ENCODE assay signal across 1 cellular context in the genomic region with DNA sequence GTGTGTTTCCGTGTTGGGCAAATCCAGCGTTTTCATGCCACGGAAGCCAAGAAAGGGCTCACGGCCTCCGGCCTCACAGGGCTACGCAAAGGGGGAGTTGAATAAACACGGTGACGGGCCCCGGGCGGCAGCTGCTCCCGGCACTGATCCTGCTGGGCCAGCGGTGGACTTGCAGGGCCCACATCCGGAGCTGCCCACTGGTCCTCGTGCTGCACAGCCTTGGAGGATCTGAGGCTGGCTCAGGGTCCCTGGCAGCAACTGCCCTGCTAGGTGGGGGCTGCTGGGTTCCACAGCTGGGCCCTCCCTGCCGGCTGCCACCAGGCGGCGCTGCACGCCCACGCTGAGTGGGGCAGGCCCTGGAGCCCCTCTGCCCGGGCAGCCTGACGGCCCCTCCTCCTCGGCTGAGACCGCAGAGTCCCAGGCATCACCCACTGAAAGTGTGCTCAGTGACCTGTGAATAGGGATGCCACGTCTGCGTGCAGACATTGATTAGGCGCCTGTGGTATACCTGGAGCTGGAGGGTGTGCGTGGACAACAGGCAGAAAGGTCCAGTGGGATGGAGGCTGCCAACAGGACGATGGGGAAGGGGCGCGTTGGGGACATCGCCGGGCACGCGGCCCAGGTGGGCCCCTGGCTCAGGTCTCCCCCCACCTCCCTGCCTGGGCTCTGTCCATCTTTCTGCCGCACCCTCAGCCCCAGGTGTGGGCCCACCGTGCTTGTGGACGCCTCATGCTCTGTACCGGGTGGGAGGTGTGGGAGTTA.
TF ChIP-seq lines count a peak whose summit lies in the region.

No MANE protein-coding gene starts in this region.

TF ChIP-seq in HepG2, 621 proteins besides CTCF, POLR2A, EP300 and RAD21 (continues in another document):
- TF ChIP-seq, protein P1, sequence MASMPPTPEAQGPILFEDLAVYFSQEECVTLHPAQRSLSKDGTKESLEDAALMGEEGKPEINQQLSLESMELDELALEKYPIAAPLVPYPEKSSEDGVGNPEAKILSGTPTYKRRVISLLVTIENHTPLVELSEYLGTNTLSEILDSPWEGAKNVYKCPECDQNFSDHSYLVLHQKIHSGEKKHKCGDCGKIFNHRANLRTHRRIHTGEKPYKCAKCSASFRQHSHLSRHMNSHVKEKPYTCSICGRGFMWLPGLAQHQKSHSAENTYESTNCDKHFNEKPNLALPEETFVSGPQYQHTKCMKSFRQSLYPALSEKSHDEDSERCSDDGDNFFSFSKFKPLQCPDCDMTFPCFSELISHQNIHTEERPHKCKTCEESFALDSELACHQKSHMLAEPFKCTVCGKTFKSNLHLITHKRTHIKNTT (CRISPR knock-in tag; IDR thresholded peaks at IDR 0.05) = no peak
- TF ChIP-seq JUND (CRISPR knock-in tag; IDR thresholded peaks at IDR 0.05) (no peak), SAP130 (CRISPR knock-in tag; IDR thresholded peaks at IDR 0.05; ENCODE audit: low read depth) (peak; percentile 26; the same call in 1 of the 2 replicates), KDM1A (CRISPR knock-in tag; IDR thresholded peaks at IDR 0.05) (no peak), KLF15 (CRISPR knock-in tag; IDR thresholded peaks at IDR 0.05; ENCODE audit: borderline replicate concordance) (no peak), ZNF501 (CRISPR knock-in tag; IDR thresholded peaks at IDR 0.05) (peak; percentile 84), SNAI1 (CRISPR knock-in tag; IDR thresholded peaks at IDR 0.05; ENCODE audit: borderline replicate concordance) (no peak), KDM3A (CRISPR knock-in tag; IDR thresholded peaks at IDR 0.05; ENCODE audit: low read depth) (peak; percentile 25; the same call in 1 of the 2 replicates), SIN3A (IDR thresholded peaks at IDR 0.05; ENCODE audit: borderline replicate concordance, low read depth, low read length) (no peak), PRMT3 (CRISPR knock-in tag; IDR thresholded peaks at IDR 0.05; ENCODE audit: borderline replicate concordance, low read depth) (peak; percentile 60; the same call in 1 of the 2 replicates), NCOA2 (CRISPR knock-in tag; IDR thresholded peaks at IDR 0.05) (peak; percentile 21; the same call in 1 of the 2 replicates), ZNF24 (IDR thresholded peaks at IDR 0.05) (no peak), TBL1XR1 (IDR thresholded peaks at IDR 0.05; ENCODE audit: borderline replicate concordance, low read length, partially characterized antibody) (no peak), HOXA5 (CRISPR knock-in tag; IDR thresholded peaks at IDR 0.05) (0 out of 2 replicates have a peak, but pooled peaks have one; percentile 32), SMAD1 (CRISPR knock-in tag; IDR thresholded peaks at IDR 0.05; ENCODE audit: borderline replicate concordance, low read depth) (no peak), HNRNPUL1 (IDR thresholded peaks at IDR 0.05; ENCODE audit: low read depth, low read length) (no peak), IKZF1 (IDR thresholded peaks at IDR 0.05) (no peak), ZNF446 (CRISPR knock-in tag; IDR thresholded peaks at IDR 0.05) (no peak), ZNF577 (CRISPR knock-in tag; IDR thresholded peaks at IDR 0.05; ENCODE audit: borderline replicate concordance, low read depth) (no peak), HNF4G (IDR thresholded peaks at IDR 0.05; ENCODE audit: borderline replicate concordance, low read depth, low read length) (no peak), HNF4G (CRISPR knock-in tag; IDR thresholded peaks at IDR 0.05; ENCODE audit: borderline replicate concordance, low read depth) (no peak), TARDBP (CRISPR knock-in tag; IDR thresholded peaks at IDR 0.05) (peak; percentile 68; the same call in 1 of the 2 replicates), ZNF235 (CRISPR knock-in tag; IDR thresholded peaks at IDR 0.05; ENCODE audit: borderline replicate concordance) (no peak), ZNF256 (CRISPR knock-in tag; conservative IDR thresholded peaks at IDR 0.05) (no peak), NFIC (IDR thresholded peaks at IDR 0.05; ENCODE audit: low read length) (no peak), BRCA1 (CRISPR knock-in tag; IDR thresholded peaks at IDR 0.05) (peak; percentile 69; the same call in 1 of the 2 replicates)
- TF ChIP-seq, protein P2, sequence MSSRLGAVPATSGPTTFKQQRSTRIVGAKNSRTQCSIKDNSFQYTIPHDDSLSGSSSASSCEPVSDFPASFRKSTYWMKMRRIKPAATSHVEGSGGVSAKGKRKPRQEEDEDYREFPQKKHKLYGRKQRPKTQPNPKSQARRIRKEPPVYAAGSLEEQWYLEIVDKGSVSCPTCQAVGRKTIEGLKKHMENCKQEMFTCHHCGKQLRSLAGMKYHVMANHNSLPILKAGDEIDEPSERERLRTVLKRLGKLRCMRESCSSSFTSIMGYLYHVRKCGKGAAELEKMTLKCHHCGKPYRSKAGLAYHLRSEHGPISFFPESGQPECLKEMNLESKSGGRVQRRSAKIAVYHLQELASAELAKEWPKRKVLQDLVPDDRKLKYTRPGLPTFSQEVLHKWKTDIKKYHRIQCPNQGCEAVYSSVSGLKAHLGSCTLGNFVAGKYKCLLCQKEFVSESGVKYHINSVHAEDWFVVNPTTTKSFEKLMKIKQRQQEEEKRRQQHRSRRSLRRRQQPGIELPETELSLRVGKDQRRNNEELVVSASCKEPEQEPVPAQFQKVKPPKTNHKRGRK (CRISPR knock-in tag; IDR thresholded peaks at IDR 0.05) = no peak
- TF ChIP-seq, protein P3, sequence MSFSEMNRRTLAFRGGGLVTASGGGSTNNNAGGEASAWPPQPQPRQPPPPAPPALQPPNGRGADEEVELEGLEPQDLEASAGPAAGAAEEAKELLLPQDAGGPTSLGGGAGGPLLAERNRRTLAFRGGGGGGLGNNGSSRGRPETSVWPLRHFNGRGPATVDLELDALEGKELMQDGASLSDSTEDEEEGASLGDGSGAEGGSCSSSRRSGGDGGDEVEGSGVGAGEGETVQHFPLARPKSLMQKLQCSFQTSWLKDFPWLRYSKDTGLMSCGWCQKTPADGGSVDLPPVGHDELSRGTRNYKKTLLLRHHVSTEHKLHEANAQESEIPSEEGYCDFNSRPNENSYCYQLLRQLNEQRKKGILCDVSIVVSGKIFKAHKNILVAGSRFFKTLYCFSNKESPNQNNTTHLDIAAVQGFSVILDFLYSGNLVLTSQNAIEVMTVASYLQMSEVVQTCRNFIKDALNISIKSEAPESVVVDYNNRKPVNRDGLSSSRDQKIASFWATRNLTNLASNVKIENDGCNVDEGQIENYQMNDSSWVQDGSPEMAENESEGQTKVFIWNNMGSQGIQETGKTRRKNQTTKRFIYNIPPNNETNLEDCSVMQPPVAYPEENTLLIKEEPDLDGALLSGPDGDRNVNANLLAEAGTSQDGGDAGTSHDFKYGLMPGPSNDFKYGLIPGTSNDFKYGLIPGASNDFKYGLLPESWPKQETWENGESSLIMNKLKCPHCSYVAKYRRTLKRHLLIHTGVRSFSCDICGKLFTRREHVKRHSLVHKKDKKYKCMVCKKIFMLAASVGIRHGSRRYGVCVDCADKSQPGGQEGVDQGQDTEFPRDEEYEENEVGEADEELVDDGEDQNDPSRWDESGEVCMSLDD (CRISPR knock-in tag; IDR thresholded peaks at IDR 0.05; ENCODE audit: borderline replicate concordance) = no peak
- TF ChIP-seq, protein P4, sequence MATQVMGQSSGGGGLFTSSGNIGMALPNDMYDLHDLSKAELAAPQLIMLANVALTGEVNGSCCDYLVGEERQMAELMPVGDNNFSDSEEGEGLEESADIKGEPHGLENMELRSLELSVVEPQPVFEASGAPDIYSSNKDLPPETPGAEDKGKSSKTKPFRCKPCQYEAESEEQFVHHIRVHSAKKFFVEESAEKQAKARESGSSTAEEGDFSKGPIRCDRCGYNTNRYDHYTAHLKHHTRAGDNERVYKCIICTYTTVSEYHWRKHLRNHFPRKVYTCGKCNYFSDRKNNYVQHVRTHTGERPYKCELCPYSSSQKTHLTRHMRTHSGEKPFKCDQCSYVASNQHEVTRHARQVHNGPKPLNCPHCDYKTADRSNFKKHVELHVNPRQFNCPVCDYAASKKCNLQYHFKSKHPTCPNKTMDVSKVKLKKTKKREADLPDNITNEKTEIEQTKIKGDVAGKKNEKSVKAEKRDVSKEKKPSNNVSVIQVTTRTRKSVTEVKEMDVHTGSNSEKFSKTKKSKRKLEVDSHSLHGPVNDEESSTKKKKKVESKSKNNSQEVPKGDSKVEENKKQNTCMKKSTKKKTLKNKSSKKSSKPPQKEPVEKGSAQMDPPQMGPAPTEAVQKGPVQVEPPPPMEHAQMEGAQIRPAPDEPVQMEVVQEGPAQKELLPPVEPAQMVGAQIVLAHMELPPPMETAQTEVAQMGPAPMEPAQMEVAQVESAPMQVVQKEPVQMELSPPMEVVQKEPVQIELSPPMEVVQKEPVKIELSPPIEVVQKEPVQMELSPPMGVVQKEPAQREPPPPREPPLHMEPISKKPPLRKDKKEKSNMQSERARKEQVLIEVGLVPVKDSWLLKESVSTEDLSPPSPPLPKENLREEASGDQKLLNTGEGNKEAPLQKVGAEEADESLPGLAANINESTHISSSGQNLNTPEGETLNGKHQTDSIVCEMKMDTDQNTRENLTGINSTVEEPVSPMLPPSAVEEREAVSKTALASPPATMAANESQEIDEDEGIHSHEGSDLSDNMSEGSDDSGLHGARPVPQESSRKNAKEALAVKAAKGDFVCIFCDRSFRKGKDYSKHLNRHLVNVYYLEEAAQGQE (IDR thresholded peaks at IDR 0.05; ENCODE audit: borderline replicate concordance in 1 of 2, low read depth in 1 of 2, low read length in 2 of 2) = 0 out of 4 replicates have a peak, but pooled peaks of 1 of the 2 experiments have one; percentile 12
- TF ChIP-seq, protein P5, sequence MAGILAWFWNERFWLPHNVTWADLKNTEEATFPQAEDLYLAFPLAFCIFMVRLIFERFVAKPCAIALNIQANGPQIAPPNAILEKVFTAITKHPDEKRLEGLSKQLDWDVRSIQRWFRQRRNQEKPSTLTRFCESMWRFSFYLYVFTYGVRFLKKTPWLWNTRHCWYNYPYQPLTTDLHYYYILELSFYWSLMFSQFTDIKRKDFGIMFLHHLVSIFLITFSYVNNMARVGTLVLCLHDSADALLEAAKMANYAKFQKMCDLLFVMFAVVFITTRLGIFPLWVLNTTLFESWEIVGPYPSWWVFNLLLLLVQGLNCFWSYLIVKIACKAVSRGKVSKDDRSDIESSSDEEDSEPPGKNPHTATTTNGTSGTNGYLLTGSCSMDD (CRISPR knock-in tag; IDR thresholded peaks at IDR 0.05) = 0 out of 2 replicates have a peak, but pooled peaks have one; percentile 44
- TF ChIP-seq, protein P6, sequence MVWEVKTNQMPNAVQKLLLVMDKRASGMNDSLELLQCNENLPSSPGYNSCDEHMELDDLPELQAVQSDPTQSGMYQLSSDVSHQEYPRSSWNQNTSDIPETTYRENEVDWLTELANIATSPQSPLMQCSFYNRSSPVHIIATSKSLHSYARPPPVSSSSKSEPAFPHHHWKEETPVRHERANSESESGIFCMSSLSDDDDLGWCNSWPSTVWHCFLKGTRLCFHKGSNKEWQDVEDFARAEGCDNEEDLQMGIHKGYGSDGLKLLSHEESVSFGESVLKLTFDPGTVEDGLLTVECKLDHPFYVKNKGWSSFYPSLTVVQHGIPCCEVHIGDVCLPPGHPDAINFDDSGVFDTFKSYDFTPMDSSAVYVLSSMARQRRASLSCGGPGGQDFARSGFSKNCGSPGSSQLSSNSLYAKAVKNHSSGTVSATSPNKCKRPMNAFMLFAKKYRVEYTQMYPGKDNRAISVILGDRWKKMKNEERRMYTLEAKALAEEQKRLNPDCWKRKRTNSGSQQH (CRISPR knock-in tag; IDR thresholded peaks at IDR 0.05; ENCODE audit: low read depth) = 0 out of 2 replicates have a peak, but pooled peaks have one; percentile 33
- TF ChIP-seq, protein P7, sequence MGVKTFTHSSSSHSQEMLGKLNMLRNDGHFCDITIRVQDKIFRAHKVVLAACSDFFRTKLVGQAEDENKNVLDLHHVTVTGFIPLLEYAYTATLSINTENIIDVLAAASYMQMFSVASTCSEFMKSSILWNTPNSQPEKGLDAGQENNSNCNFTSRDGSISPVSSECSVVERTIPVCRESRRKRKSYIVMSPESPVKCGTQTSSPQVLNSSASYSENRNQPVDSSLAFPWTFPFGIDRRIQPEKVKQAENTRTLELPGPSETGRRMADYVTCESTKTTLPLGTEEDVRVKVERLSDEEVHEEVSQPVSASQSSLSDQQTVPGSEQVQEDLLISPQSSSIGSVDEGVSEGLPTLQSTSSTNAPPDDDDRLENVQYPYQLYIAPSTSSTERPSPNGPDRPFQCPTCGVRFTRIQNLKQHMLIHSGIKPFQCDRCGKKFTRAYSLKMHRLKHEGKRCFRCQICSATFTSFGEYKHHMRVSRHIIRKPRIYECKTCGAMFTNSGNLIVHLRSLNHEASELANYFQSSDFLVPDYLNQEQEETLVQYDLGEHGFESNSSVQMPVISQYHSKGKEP (CRISPR knock-in tag; IDR thresholded peaks at IDR 0.05) = no peak; the same call in 1 of the 2 replicates
- TF ChIP-seq, protein P8, sequence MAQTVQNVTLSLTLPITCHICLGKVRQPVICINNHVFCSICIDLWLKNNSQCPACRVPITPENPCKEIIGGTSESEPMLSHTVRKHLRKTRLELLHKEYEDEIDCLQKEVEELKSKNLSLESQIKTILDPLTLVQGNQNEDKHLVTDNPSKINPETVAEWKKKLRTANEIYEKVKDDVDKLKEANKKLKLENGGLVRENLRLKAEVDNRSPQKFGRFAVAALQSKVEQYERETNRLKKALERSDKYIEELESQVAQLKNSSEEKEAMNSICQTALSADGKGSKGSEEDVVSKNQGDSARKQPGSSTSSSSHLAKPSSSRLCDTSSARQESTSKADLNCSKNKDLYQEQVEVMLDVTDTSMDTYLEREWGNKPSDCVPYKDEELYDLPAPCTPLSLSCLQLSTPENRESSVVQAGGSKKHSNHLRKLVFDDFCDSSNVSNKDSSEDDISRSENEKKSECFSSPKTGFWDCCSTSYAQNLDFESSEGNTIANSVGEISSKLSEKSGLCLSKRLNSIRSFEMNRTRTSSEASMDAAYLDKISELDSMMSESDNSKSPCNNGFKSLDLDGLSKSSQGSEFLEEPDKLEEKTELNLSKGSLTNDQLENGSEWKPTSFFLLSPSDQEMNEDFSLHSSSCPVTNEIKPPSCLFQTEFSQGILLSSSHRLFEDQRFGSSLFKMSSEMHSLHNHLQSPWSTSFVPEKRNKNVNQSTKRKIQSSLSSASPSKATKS (CRISPR knock-in tag; IDR thresholded peaks at IDR 0.05) = no peak
- TF ChIP-seq, protein P9, sequence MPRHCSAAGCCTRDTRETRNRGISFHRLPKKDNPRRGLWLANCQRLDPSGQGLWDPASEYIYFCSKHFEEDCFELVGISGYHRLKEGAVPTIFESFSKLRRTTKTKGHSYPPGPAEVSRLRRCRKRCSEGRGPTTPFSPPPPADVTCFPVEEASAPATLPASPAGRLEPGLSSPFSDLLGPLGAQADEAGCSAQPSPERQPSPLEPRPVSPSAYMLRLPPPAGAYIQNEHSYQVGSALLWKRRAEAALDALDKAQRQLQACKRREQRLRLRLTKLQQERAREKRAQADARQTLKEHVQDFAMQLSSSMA (CRISPR knock-in tag; IDR thresholded peaks at IDR 0.05) = no peak
- TF ChIP-seq, protein P10, sequence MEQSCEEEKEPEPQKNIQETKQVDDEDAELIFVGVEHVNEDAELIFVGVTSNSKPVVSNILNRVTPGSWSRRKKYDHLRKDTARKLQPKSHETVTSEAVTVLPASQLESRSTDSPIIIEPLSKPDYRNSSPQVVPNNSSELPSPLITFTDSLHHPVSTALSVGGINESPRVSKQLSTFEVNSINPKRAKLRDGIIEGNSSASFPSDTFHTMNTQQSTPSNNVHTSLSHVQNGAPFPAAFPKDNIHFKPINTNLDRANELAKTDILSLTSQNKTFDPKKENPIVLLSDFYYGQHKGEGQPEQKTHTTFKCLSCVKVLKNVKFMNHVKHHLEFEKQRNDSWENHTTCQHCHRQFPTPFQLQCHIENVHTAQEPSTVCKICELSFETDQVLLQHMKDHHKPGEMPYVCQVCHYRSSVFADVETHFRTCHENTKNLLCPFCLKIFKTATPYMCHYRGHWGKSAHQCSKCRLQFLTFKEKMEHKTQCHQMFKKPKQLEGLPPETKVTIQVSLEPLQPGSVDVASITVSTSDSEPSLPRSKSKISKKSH (CRISPR knock-in tag; IDR thresholded peaks at IDR 0.05; ENCODE audit: borderline replicate concordance) = no peak
